Comparison of ENCODE assay signal across 30 cellular contexts in genomic region chr15:80949756-80950155, GRCh38.
"Had no signal": no experiment of that assay in that cellular context is flagged by ENCODE, and none has a peak within 500 bp of the region (broad histone marks: within the 10 kb centered on the region; RNA-seq: fewer than 3 reads in every experiment).

No MANE protein-coding gene starts in this region.

- H3K27me3 ChIP-seq: ascending aorta, breast epithelium, cardiac muscle cell, esophagus muscularis mucosa, foreskin keratinocyte, gastrocnemius medialis had no signal

- H3K4me1 ChIP-seq: ascending aorta, breast epithelium, esophagus muscularis mucosa, foreskin keratinocyte, gastrocnemius medialis had no signal

- ATAC-seq: activated CD4-positive, alpha-beta T cell treated with anti-CD3 and anti-CD28 coated beads for 36 hours; activated CD8-positive, alpha-beta memory T cell treated with anti-CD3 and anti-CD28 coated beads, Interleukin-2, amount 10 ng/mL, durations not matched to agents 7 days and 5 days; activated CD8-positive, alpha-beta T cell treated with anti-CD3 and anti-CD28 coated beads, Interleukin-2, amount 10 ng/mL, durations not matched to agents 7 days and 5 days; activated naive CD4-positive, alpha-beta T cell treated with anti-CD3 and anti-CD28 coated beads, Interleukin-2, amount 50 U/mL, for 72 hours; activated T-cell treated with anti-CD3 and anti-CD28 coated beads, Interleukin-2, amount 50 U/mL, for 72 hours; effector memory CD8-positive, alpha-beta T cell; foreskin keratinocyte; gastrocnemius medialis had no signal

- H3K27ac ChIP-seq: ascending aorta, breast epithelium, cardiac muscle cell, esophagus muscularis mucosa, foreskin keratinocyte, gastrocnemius medialis had no signal

- DNase-seq: activated CD4-positive, alpha-beta memory T cell treated with anti-CD3 and anti-CD28 coated beads for 36 hours; activated CD4-positive, alpha-beta T cell treated with anti-CD3 and anti-CD28 coated beads for 36 hours; activated CD4-positive, alpha-beta T cell treated with anti-CD3 and anti-CD28 coated beads, Interleukin-2, amount 10 ng/mL, durations not matched to agents 24 days and 14 days; activated CD4-positive, CD25-positive, alpha-beta regulatory T cell; activated CD4-positive, CD25-positive, alpha-beta regulatory T cell treated with anti-CD3 and anti-CD28 coated beads, Interleukin-2, amount 50 U/mL, for 72 hours; activated CD8-positive, alpha-beta memory T cell treated with anti-CD3 and anti-CD28 coated beads, Interleukin-2, amount 10 ng/mL, durations not matched to agents 7 days and 5 days; activated CD8-positive, alpha-beta memory T cell treated with anti-CD3 and anti-CD28 coated beads, Interleukin-2, amount 50 U/mL, for 4 hours; activated CD8-positive, alpha-beta T cell treated with anti-CD3 and anti-CD28 coated beads, Interleukin-2, amount 10 ng/mL, durations not matched to agents 7 days and 5 days; activated gamma-delta T cell; activated naive CD4-positive, alpha-beta T cell; activated naive CD4-positive, alpha-beta T cell treated with anti-CD3 and anti-CD28 coated beads, Interleukin-2, amount 10 ng/mL, durations not matched to agents 7 days and 5 days; activated naive CD8-positive, alpha-beta T cell treated with anti-CD3 and anti-CD28 coated beads, Interleukin-2, amount 10 ng/mL, durations not matched to agents 7 days and 5 days; activated T-cell treated with anti-CD3 and anti-CD28 coated beads, Interleukin-2, amount 50 U/mL, for 1 hour; activated T-cell treated with anti-CD3 and anti-CD28 coated beads, Interleukin-2, amount 50 U/mL, for 72 hours; central memory CD4-positive, alpha-beta T cell; cerebellar nuclear complex; cortex of kidney; dermis blood vessel endothelial cell; effector CD4-positive, alpha-beta T cell; effector memory CD8-positive, alpha-beta T cell; erythroblast; foreskin keratinocyte; gastrocnemius medialis; glutamatergic neuron; T-helper 2 cell had no signal

- H3K9me3 ChIP-seq: ascending aorta, breast epithelium, esophagus muscularis mucosa, gastrocnemius medialis had no signal

- H3K4me3 ChIP-seq: ascending aorta, breast epithelium, cardiac muscle cell, esophagus muscularis mucosa, gastrocnemius medialis had no signal
